11 cellular contexts compared by ENCODE assay signal in genomic region chr6:18405477-18406293, GRCh38. TPM values are rescaled to one million over a fixed set of nuclear protein-coding genes. Genes with fewer than 3 reads are reported as not detected.
A peak's percentile ranks its signal among the peaks of the same experiment; 100 is the strongest.
DNase-seq lines count a peak whose midpoint lies in the region; FAIRE-seq and TF ChIP-seq lines count a peak whose summit lies in the region.
"Had no signal": no experiment of that assay in that cellular context is flagged by ENCODE, and none has a peak within 500 bp of the region (broad histone marks: within the 10 kb centered on the region; RNA-seq: fewer than 3 reads in every experiment).

No MANE protein-coding gene starts in this region.

- H3K27ac ChIP-seq in SJSA1 = peak overlapping the region; percentile 77
- H3K27ac ChIP-seq in skeletal muscle tissue (ENCODE audit: low read depth, low read length) = peak overlapping the region; percentile 57
- H3K27ac ChIP-seq in WERI-Rb-1 = no peak overlapping the region
- H3K27ac ChIP-seq: cardiac muscle cell, vagina had no signal

- H3K9me3 ChIP-seq in SJSA1 (replicated peaks) (peaks cover 4% of the 10 kb centered on the region; the same call in 1 of the 2 replicates), skeletal muscle tissue (ENCODE audit: control insufficient read depth in 3 of 3, low read length in 3 of 3) (no peaks in the 10 kb centered on the region), WERI-Rb-1 (ENCODE audit: severe bottlenecking) (peaks cover 2% of the 10 kb centered on the region)
- H3K9me3 ChIP-seq: vagina had no signal

- peak; percentile 99 for FAIRE-seq in H54 (lab: Jason Lieb, UNC)
- FAIRE-seq: kidney had no signal

- no peak overlapping the region for H3K9ac ChIP-seq in skeletal muscle tissue (ENCODE audit: low read depth in 1 of 3, low read length in 3 of 3)

- H3K4me1 ChIP-seq in SJSA1 (replicated peaks) (peaks cover 31% of the 10 kb centered on the region), skeletal muscle tissue (ENCODE audit: control insufficient read depth in 3 of 3, insufficient read depth in 3 of 3, low read length in 3 of 3) (peaks cover 30 to 47% (median 37%) of the 10 kb centered on the region in 3 donors)
- H3K4me1 ChIP-seq: vagina had no signal

- peak; percentile 25 for DNase-seq in H54 (ENCODE audit: insufficient read length, low spot score)
- DNase-seq in SJSA1 (ENCODE audit: low read depth in 1 of 2, low spot score in 2 of 2) = peak; percentile 54 to 83
- DNase-seq in fibroblast of peridontal ligament (ENCODE audit: extremely low read depth) = peak; percentile 96
- no peak for DNase-seq in NAMALWA (ENCODE audit: low spot score)
- no peak for DNase-seq in WERI-Rb-1
- DNase-seq in NOMO-1 treated with dmso at 0.1 percent for 144 hours (lab: John Stamatoyannopoulos, UW; ENCODE audit: unreplicated experiment) = no peak
- DNase-seq: kidney, NCI-H510A had no signal

- H3K4me3 ChIP-seq in SJSA1 (no peak overlapping the region), skeletal muscle tissue (ENCODE audit: low read length in 3 of 3) (no peak overlapping the region), WERI-Rb-1 (ENCODE audit: low read depth, low read length) (no peak overlapping the region)
- H3K4me3 ChIP-seq: cardiac muscle cell, vagina had no signal

- no peak for TF ChIP-seq POLR2A in H54 (IDR thresholded peaks at IDR 0.05; ENCODE audit: low read depth, low read length)

- no peak for TF ChIP-seq CTCF in WERI-Rb-1 (IDR thresholded peaks at IDR 0.05; ENCODE audit: low read depth, low read length)

- H3K27me3 ChIP-seq in SJSA1 (replicated peaks) (no peaks in the 10 kb centered on the region), skeletal muscle tissue (ENCODE audit: control insufficient read depth in 3 of 3, insufficient read depth in 3 of 3, low read length in 3 of 3) (no peaks in the 10 kb centered on the region), WERI-Rb-1 (ENCODE audit: insufficient read depth, low read depth, severe bottlenecking) (no peaks in the 10 kb centered on the region)
- H3K27me3 ChIP-seq: cardiac muscle cell, vagina had no signal

- peaks cover 11% of the 10 kb centered on the region for H3K36me3 ChIP-seq in SJSA1
- peaks cover 1 to 8% (median 6%) of the 10 kb centered on the region in 3 donors for H3K36me3 ChIP-seq in skeletal muscle tissue (ENCODE audit: control insufficient read depth in 3 of 3, insufficient read depth in 3 of 3, low read length in 3 of 3)
- no peaks in the 10 kb centered on the region for H3K36me3 ChIP-seq in WERI-Rb-1
- H3K36me3 ChIP-seq: cardiac muscle cell, vagina had no signal

RNA-seq across cellular contexts. Expression of gene RNF144B, which starts 18.5 kb away (rescaled TPM):
- 5.1 and 8.1 TPM in 2 replicates for total RNA-seq in SJSA1 (2014; rRNA removed; shearing (Covaris generic))
- total RNA-seq in skeletal muscle tissue = 15.1 TPM

Comparison
In these comparisons a context has a peak if more than half of its experiments do, and no peak if none do; other contexts are left out.
1. DNase-seq: peak in H54 (single experiment), SJSA1 (2 of 2) and fibroblast of peridontal ligament (single experiment); none in NAMALWA (single experiment), WERI-Rb-1 (single experiment) and NOMO-1 treated with dmso at 0.1 percent for 144 hours (single experiment).